11 cellular contexts compared by ENCODE assay signal in genomic region chr17:67830440-67830839, GRCh38. TPM values are rescaled to one million over a fixed set of nuclear protein-coding genes. Genes with fewer than 3 reads are reported as not detected.
DNase-seq lines count a peak whose midpoint lies in the region; ATAC-seq and TF ChIP-seq lines count a peak whose summit lies in the region.
"Had no signal": no experiment of that assay in that cellular context is flagged by ENCODE, and none has a peak within 500 bp of the region (broad histone marks: within the 10 kb centered on the region; RNA-seq: fewer than 3 reads in every experiment).

No MANE protein-coding gene starts in this region.

- H3K9me3 ChIP-seq in testis, result no peaks in the 10 kb centered on the region
- H3K9me3 ChIP-seq: body of pancreas had no signal

- H3K9me3 Mint-ChIP-seq in activated T-helper 17 cell treated with anti-CD3 and anti-CD28 coated beads, Interleukin-2, amount 50 U/mL, for 72 hours, result no peaks in the 10 kb centered on the region

- H3K4me1 ChIP-seq in testis (peaks cover 41% of the 10 kb centered on the region), foreskin keratinocyte (peaks cover 23% of the 10 kb centered on the region)

- H3K36me3 ChIP-seq in testis (ENCODE audit: low read depth, missing control alignments), result no peaks in the 10 kb centered on the region

- peak overlapping the region; percentile 3 for H3K4me3 Mint-ChIP-seq in activated T-helper 17 cell treated with anti-CD3 and anti-CD28 coated beads, Interleukin-2, amount 50 U/mL, for 72 hours

- peak; percentile 37 for ATAC-seq in Right ventricle myocardium superior (ENCODE audit: poor library complexity)
- no peak for ATAC-seq in activated T-helper 17 cell treated with anti-CD3 and anti-CD28 coated beads, Interleukin-2, amount 50 U/mL, for 72 hours (replicated peaks)
- peak; percentile 43 for ATAC-seq in left colon
- no peak for ATAC-seq in foreskin keratinocyte
- ATAC-seq in HG02588 (IDR thresholded peaks at IDR 0.05; ENCODE audit: unreplicated experiment), result no peak
- ATAC-seq: body of pancreas had no signal

- H3K4me1 Mint-ChIP-seq in activated T-helper 17 cell treated with anti-CD3 and anti-CD28 coated beads, Interleukin-2, amount 50 U/mL, for 72 hours, result peaks cover 41% of the 10 kb centered on the region

- H3K27me3 ChIP-seq in testis, result no peaks in the 10 kb centered on the region
- H3K27me3 ChIP-seq in foreskin keratinocyte, result no peaks in the 10 kb centered on the region
- H3K27me3 ChIP-seq: body of pancreas had no signal

- H3K27me3 Mint-ChIP-seq in activated T-helper 17 cell treated with anti-CD3 and anti-CD28 coated beads, Interleukin-2, amount 50 U/mL, for 72 hours, result no peaks in the 10 kb centered on the region

- no peak for TF ChIP-seq CTCF in testis (IDR thresholded peaks at IDR 0.05)
- no peak for TF ChIP-seq CTCF in foreskin keratinocyte (conservative IDR thresholded peaks at IDR 0.05)

- no peak overlapping the region for H3K27ac ChIP-seq in testis
- no peak overlapping the region for H3K27ac ChIP-seq in foreskin keratinocyte

- no peak for TF ChIP-seq POLR2A in testis (IDR thresholded peaks at IDR 0.05)

- peaks cover 50% of the 10 kb centered on the region for H3K36me3 Mint-ChIP-seq in activated T-helper 17 cell treated with anti-CD3 and anti-CD28 coated beads, Interleukin-2, amount 50 U/mL, for 72 hours (ENCODE audit: low read depth)

- no peak overlapping the region for H3K4me3 ChIP-seq in testis
- H3K4me3 ChIP-seq: body of pancreas had no signal

- DNase-seq in Right ventricle myocardium superior (no peak), cardiac septum (ENCODE audit: low spot score) (no peak), left colon (no peak), testis (peak; percentile 50), foreskin keratinocyte (no peak)
- no peak for DNase-seq in activated CD4-positive, CD25-positive, alpha-beta regulatory T cell (lab: John Stamatoyannopoulos, UW)
- DNase-seq: AML-193, NCI-H748 treated with DMSO at 0.1 percent for 48 hours had no signal

- H3K27ac Mint-ChIP-seq in activated T-helper 17 cell treated with anti-CD3 and anti-CD28 coated beads, Interleukin-2, amount 50 U/mL, for 72 hours, result no peak overlapping the region

- intact Hi-C loops in Right ventricle myocardium superior (cut with DNase I) (no loop called here), cardiac septum (cut with DNase I) (no loop called here), left colon (cut with DNase I, micrococcal nuclease) (no loop called here), testis (cut with DNase I; ENCODE audit: low total_unique reads) (no loop called here)

- WGBS in testis, 2 donors, result 50 to 74% methylated on average over 6 of the region's 6 CpGs

RNA-seq across cellular contexts. Expression of gene BPTF, which starts 5.1 kb away (rescaled TPM):
- total RNA-seq in Right ventricle myocardium superior, result 68.7 TPM
- 72.9 TPM for total RNA-seq in cardiac septum
- total RNA-seq in activated T-helper 17 cell treated with anti-CD3 and anti-CD28 coated beads, Interleukin-2, amount 50 U/mL, for 72 hours, result 10 to 100 TPM; 73.7 to 86.4 TPM
- 10 to 100 TPM; 65.1 to 85.5 TPM for total RNA-seq in left colon
- total RNA-seq in testis, result 100 to 1,000 TPM; 198 to 208 TPM
- polyA plus RNA-seq in testis (ENCODE audit: insufficient read depth, low read depth, low replicate concordance), result 37.3 TPM
- 39.7 and 41.6 TPM in 2 replicates for total RNA-seq in foreskin keratinocyte
- 10.3 and 11.6 TPM in 2 replicates for polyA plus RNA-seq in foreskin keratinocyte

Comparison
In these comparisons a context has a peak if more than half of its experiments do, and no peak if none do; other contexts are left out.
1. ATAC-seq: peak in Right ventricle myocardium superior (single experiment) and left colon (single experiment); none in activated T-helper 17 cell treated with anti-CD3 and anti-CD28 coated beads, Interleukin-2, amount 50 U/mL, for 72 hours (single experiment), foreskin keratinocyte (single experiment) and HG02588 (single experiment).